ENCODE assay signal across 20 cellular contexts in the genomic region with DNA sequence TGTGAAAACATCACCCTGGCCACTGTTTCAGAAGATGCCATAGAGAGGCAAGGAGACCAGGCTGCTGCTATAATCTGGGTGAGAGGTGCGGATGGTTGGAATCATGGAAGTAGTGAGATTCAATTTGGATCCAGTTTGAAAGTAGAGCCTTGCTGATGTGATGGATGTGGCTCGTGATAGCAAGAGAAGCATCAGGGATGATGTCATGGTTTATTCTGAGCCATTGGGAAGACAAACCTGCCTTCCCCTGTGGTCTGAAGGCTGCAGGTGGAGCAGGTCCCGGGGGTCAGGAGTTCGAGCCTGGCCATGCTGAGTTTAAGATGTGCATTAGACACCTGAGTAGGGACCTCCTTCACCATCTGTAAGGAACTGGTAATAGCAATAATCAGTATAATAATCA. TPM values are rescaled to one million over a fixed set of nuclear protein-coding genes. Genes with fewer than 3 reads are reported as not detected.
DNase-seq lines count a peak whose midpoint lies in the region; ATAC-seq and TF ChIP-seq lines count a peak whose summit lies in the region.
"Had no signal": no experiment of that assay in that cellular context is flagged by ENCODE, and none has a peak within 500 bp of the region (broad histone marks: within the 10 kb centered on the region; RNA-seq: fewer than 3 reads in every experiment).

No MANE protein-coding gene starts in this region.

- H3K27ac ChIP-seq in PC-9 (no peak overlapping the region), endodermal cell (ENCODE audit: low read depth, low read length) (no peak overlapping the region)
- H3K27ac ChIP-seq: 22Rv1, BLaER1, C4-2B had no signal

- H3K36me3 Mint-ChIP-seq in endodermal cell (ENCODE audit: low read depth) (peaks cover under 1% of the 10 kb centered on the region), nephron progenitor cell (ENCODE audit: low read depth) (peaks cover 1% of the 10 kb centered on the region)
- H3K36me3 Mint-ChIP-seq: CD4-positive, CD25-positive, alpha-beta regulatory T cell; CD8-positive, alpha-beta T cell had no signal

- H3K27me3 ChIP-seq in PC-9 (ENCODE audit: insufficient read depth, low read depth) (no peaks in the 10 kb centered on the region), endodermal cell (ENCODE audit: control insufficient read depth, insufficient read depth, low read length, poor library complexity, severe bottlenecking) (no peaks in the 10 kb centered on the region)
- H3K27me3 ChIP-seq: BLaER1 had no signal

- WGBS in endodermal cell (ENCODE audit: insufficient coverage in 1 of 2, insufficient read length in 1 of 2), 2 experiments, result 82 to 95% methylated on average over 1 to 4 of the region's 4 CpGs

- no peaks in the 10 kb centered on the region for H4K20me1 ChIP-seq in PC-9 (ENCODE audit: insufficient read depth)
- H4K20me1 ChIP-seq: BLaER1 had no signal

- no peaks in the 10 kb centered on the region for H3K9me2 ChIP-seq in PC-9 (ENCODE audit: insufficient read depth)

- no peaks in the 10 kb centered on the region; the same call in 1 of the 2 replicates for H3K9me3 ChIP-seq in PC-9 (ENCODE audit: insufficient read depth, low read depth)
- no peaks in the 10 kb centered on the region for H3K9me3 ChIP-seq in endodermal cell (ENCODE audit: control insufficient read depth, low read length)
- H3K9me3 ChIP-seq: BLaER1 had no signal

- H2AFZ ChIP-seq in PC-9, result no peak overlapping the region

- TF ChIP-seq CTCF in PC-9 (conservative IDR thresholded peaks at IDR 0.05) (no peak), endodermal cell (conservative IDR thresholded peaks at IDR 0.05) (no peak), nephron progenitor cell (IDR thresholded peaks at IDR 0.05) (no peak)

- H3K36me3 ChIP-seq in PC-9 (ENCODE audit: low read depth) (no peaks in the 10 kb centered on the region), endodermal cell (ENCODE audit: control insufficient read depth, insufficient read depth, low read length) (no peaks in the 10 kb centered on the region)
- H3K36me3 ChIP-seq: BLaER1 had no signal

- H3K4me3 ChIP-seq in PC-9, result no peak overlapping the region
- H3K4me3 ChIP-seq in endodermal cell (ENCODE audit: low read length), result no peak overlapping the region
- H3K4me3 ChIP-seq: BLaER1, GM12878 had no signal

- H3K27me3 Mint-ChIP-seq in endodermal cell (ENCODE audit: insufficient read depth), result no peaks in the 10 kb centered on the region
- H3K27me3 Mint-ChIP-seq in nephron progenitor cell (ENCODE audit: low read depth, poor library complexity), result no peaks in the 10 kb centered on the region

- H3K27ac Mint-ChIP-seq in endodermal cell, result peak overlapping the region; percentile 56
- H3K27ac Mint-ChIP-seq in nephron progenitor cell, result no peak overlapping the region
- H3K27ac Mint-ChIP-seq: B cell; CD4-positive, CD25-positive, alpha-beta regulatory T cell; CD8-positive, alpha-beta T cell had no signal

- no peak overlapping the region for H3K9ac ChIP-seq in endodermal cell (ENCODE audit: extremely low read depth, low read length, poor library complexity, severe bottlenecking)
- H3K9ac ChIP-seq: BLaER1 had no signal

- POLR2A ChIA-PET in PC-9 (lab: Charles Lee; ENCODE audit: unreplicated experiment), result no interaction called here

- no peak for ATAC-seq in GM21619 (IDR thresholded peaks at IDR 0.05; ENCODE audit: unreplicated experiment)
- ATAC-seq: CD8-positive, alpha-beta T cell; GM12878 had no signal

- H3K9me3 Mint-ChIP-seq in endodermal cell, result no peaks in the 10 kb centered on the region
- no peaks in the 10 kb centered on the region for H3K9me3 Mint-ChIP-seq in nephron progenitor cell
- H3K9me3 Mint-ChIP-seq: CD8-positive, alpha-beta T cell had no signal

- BruUV-seq in PC-9 (replicated peaks; lab: Mats Ljungman, UMichigan), result no TSS peak

- CTCF ChIA-PET in PC-9 (lab: Charles Lee), result no interaction called here

- no peaks in the 10 kb centered on the region for H3K79me2 ChIP-seq in PC-9 (ENCODE audit: low read depth)

- H3K4me1 ChIP-seq in PC-9 (replicated peaks; ENCODE audit: insufficient read depth), result peaks cover 19% of the 10 kb centered on the region
- H3K4me1 ChIP-seq in endodermal cell (ENCODE audit: control insufficient read depth, insufficient read depth, low read length), result no peaks in the 10 kb centered on the region
- H3K4me1 ChIP-seq: BLaER1 had no signal

- H3K4me3 Mint-ChIP-seq in endodermal cell, result no peak overlapping the region
- H3K4me3 Mint-ChIP-seq in nephron progenitor cell, result no peak overlapping the region
- H3K4me3 Mint-ChIP-seq: B cell; CD4-positive, CD25-positive, alpha-beta regulatory T cell; CD8-positive, alpha-beta T cell had no signal

- peaks cover 29% of the 10 kb centered on the region for H3K4me1 Mint-ChIP-seq in endodermal cell
- no peaks in the 10 kb centered on the region for H3K4me1 Mint-ChIP-seq in nephron progenitor cell
- H3K4me1 Mint-ChIP-seq: B cell; CD4-positive, CD25-positive, alpha-beta regulatory T cell had no signal

- peak; percentile 69 for DNase-seq in DMS53 (lab: John Stamatoyannopoulos, UW)
- DNase-seq in DMS53 treated with DMSO at 0.1 percent for 48 hours (lab: John Stamatoyannopoulos, UW; ENCODE audit: unreplicated experiment), result no peak
- peak; percentile 56 for DNase-seq in COLO668 (lab: John Stamatoyannopoulos, UW; ENCODE audit: unreplicated experiment)
- DNase-seq in PC-9, result no peak
- DNase-seq in endodermal cell, result no peak
- no peak for DNase-seq in nephron progenitor cell
- no peak for DNase-seq in NCI-H1694 (lab: John Stamatoyannopoulos, UW)
- DNase-seq: CD4-positive, CD25-positive, alpha-beta regulatory T cell; CD8-positive, alpha-beta T cell; DMS 273 treated with DMSO at 0.1 percent for 48 hours; DND-41; GOT3; H7; HCEC 1CT had no signal

- 0 out of 2 replicates have a peak overlapping the region, but pooled peaks have one; percentile 17 for H3K4me2 ChIP-seq in PC-9
- H3K4me2 ChIP-seq: BLaER1 had no signal

- peaks cover 11% of the 10 kb centered on the region; the same call in 1 of the 2 replicates for H3F3A ChIP-seq in PC-9 (ENCODE audit: insufficient read depth, low read depth)

- intact Hi-C loops in PC-9 (cut with micrococcal nuclease; ENCODE audit: unreplicated experiment), result loop anchor here (10.0 kb wide), 2 partner anchors 103 to 193 kb away; a partner anchor contains a TSS

RNA-seq across cellular contexts. Expression of a gene that starts 49.6 kb away (rescaled TPM):
- total RNA-seq in PC-9 (2021) (68.0 and 73.6 TPM in 2 replicates), endodermal cell (10 to 100 TPM; 35.3 to 35.8 TPM)
- 37.6 TPM for polyA plus RNA-seq in endodermal cell (2013, experiment 1 of 2)
- polyA plus RNA-seq in endodermal cell (2013, experiment 2 of 2), result 35.4 TPM

Comparison
In these comparisons a context has a peak if more than half of its experiments do, and no peak if none do; other contexts are left out.
1. DNase-seq: peak in DMS53 (single experiment) and COLO668 (single experiment); none in DMS53 treated with DMSO at 0.1 percent for 48 hours (single experiment), PC-9 (0 of 2), endodermal cell (single experiment), nephron progenitor cell (single experiment) and NCI-H1694 (single experiment).